1 cellular context compared by ENCODE assay signal in the genomic region with DNA sequence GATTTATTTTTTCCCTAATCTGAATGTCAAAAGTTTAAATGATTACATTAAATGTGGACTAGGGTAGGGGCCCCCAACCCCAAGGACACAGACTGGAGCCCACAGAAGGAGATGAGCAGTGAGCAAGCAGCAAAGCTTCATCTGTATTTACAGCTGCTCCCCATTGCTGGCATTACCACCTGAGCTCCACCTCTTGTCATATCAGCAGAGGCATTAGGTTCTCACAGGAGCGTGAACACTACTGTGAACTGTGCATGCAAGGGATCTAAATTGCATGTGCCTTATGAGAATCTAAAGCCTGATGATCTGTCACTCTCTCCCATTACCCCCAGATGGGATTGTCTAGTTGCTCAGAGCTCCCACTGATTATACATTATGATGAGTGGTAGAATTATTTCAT.
TF ChIP-seq lines count a peak whose summit lies in the region.

No MANE protein-coding gene starts in this region.

TF ChIP-seq in IMR-90, 13 proteins besides CTCF, POLR2A, EP300 and RAD21 (continued from another document):
- TF ChIP-seq ELK1 (IDR thresholded peaks at IDR 0.05; ENCODE audit: borderline replicate concordance, low read depth, low read length): no peak
- TF ChIP-seq CEBPB (IDR thresholded peaks at IDR 0.05; ENCODE audit: low read depth, low read length): no peak
- TF ChIP-seq FOS (IDR thresholded peaks at IDR 0.05; ENCODE audit: low read depth, low read length): no peak
- no peak for TF ChIP-seq RFX5 (IDR thresholded peaks at IDR 0.05; ENCODE audit: low read depth, low read length)
- TF ChIP-seq MXI1 (IDR thresholded peaks at IDR 0.05; ENCODE audit: borderline replicate concordance, low read depth, low read length): no peak
- TF ChIP-seq CHD1 (IDR thresholded peaks at IDR 0.05; ENCODE audit: low read depth, low read length): no peak
- no peak for TF ChIP-seq SMC3 (IDR thresholded peaks at IDR 0.05; ENCODE audit: low read depth, low read length)
- TF ChIP-seq MAZ (IDR thresholded peaks at IDR 0.05; ENCODE audit: borderline replicate concordance, low read depth, low read length): no peak
- TF ChIP-seq NFE2L2 (IDR thresholded peaks at IDR 0.05; ENCODE audit: low read depth, low read length): no peak
- TF ChIP-seq BHLHE40 (IDR thresholded peaks at IDR 0.05; ENCODE audit: low read depth, low read length): no peak
- TF ChIP-seq, protein P1, sequence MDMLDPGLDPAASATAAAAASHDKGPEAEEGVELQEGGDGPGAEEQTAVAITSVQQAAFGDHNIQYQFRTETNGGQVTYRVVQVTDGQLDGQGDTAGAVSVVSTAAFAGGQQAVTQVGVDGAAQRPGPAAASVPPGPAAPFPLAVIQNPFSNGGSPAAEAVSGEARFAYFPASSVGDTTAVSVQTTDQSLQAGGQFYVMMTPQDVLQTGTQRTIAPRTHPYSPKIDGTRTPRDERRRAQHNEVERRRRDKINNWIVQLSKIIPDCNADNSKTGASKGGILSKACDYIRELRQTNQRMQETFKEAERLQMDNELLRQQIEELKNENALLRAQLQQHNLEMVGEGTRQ (IDR thresholded peaks at IDR 0.05; ENCODE audit: low read depth, low read length): no peak
